ENCODE assay signal across 7 cellular contexts in the genomic region with DNA sequence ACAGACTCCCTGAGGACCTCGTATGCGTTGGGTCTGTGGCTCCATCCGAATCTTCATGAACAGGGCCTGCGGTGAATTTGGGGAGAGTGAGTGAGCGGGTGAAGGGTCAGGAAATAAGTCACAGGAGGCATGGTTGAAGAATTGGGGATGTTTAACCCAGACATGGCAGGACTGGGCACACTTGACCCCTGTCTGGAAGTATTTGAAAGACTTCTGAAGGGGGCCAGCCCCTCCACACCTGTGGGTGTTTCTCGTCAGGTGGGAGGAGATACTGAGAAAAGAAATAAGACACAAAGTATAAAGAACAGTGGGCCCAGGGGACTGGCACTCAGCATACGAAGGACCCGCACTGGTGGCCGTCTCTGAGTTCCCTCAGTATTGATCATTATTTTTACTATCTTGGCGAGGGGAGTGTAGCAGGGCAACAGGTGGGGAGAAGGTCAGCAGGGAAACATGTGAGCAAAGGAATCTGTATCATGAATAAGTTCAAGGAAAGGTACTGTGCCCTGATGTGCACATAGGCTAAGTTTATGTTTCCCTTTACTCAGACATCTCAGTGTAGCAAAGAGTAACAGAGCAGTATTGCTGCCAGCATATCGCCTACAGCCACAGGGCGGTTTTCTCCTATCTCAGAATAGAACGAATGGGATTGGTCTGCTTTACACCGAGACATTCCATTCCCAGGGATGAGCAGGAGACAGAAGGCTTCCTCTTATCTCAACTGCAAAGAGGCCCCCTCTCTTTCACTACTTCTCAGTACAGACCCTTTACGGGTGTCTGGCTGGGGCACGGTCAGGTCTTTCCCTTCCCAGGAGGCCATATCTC. TPM values are rescaled to one million over a fixed set of nuclear protein-coding genes. Genes with fewer than 3 reads are reported as not detected.
A peak's percentile ranks its signal among the peaks of the same experiment; 100 is the strongest.
DNase-seq lines count a peak whose midpoint lies in the region; ATAC-seq and TF ChIP-seq lines count a peak whose summit lies in the region.

No MANE protein-coding gene starts in this region.

- H3K9me3 ChIP-seq in right atrium auricular region: no peaks in the 10 kb centered on the region

- no peaks in the 10 kb centered on the region for H3K27me3 ChIP-seq in right atrium auricular region

- CTCF ChIA-PET in activated CD4-positive, alpha-beta memory T cell treated with anti-CD3 and anti-CD28 coated beads for 36 hours (lab: Charles Lee): interaction anchor here (1.0 to 3.5 kb wide), 4 partner anchors 14 to 75 kb away, joined by 4 to 23 read pairs (median 6); no protein-coding TSS in a partner anchor

- POLR2A ChIA-PET in activated CD4-positive, alpha-beta memory T cell treated with anti-CD3 and anti-CD28 coated beads for 36 hours (lab: Charles Lee): interaction anchor here (1.2 to 1.9 kb wide), 3 partner anchors 20 to 38 kb away, joined by 5 to 13 read pairs (median 8); partner anchors contain the start of gene PFKFB3

- H3K36me3 Mint-ChIP-seq in activated CD4-positive, alpha-beta memory T cell treated with anti-CD3 and anti-CD28 coated beads for 36 hours: peaks cover 20% of the 10 kb centered on the region
- peaks cover 6% of the 10 kb centered on the region for H3K36me3 Mint-ChIP-seq in stimulated activated memory B cell treated with anti-CD40 and anti-IgM and Interleukin-4, amounts not matched to agents 10 μg/mL and 1 μg/mL and 100 μg/mL, for 72 hours

- H3K27ac ChIP-seq in right atrium auricular region: peak overlapping the region; percentile 97

- peaks cover 65% of the 10 kb centered on the region for H3K4me1 Mint-ChIP-seq in activated CD4-positive, alpha-beta memory T cell treated with anti-CD3 and anti-CD28 coated beads for 36 hours (ENCODE audit: low read depth)
- peaks cover 61% of the 10 kb centered on the region for H3K4me1 Mint-ChIP-seq in stimulated activated memory B cell treated with anti-CD40 and anti-IgM and Interleukin-4, amounts not matched to agents 10 μg/mL and 1 μg/mL and 100 μg/mL, for 72 hours

- DNase-seq in activated CD4-positive, alpha-beta memory T cell treated with anti-CD3 and anti-CD28 coated beads for 36 hours: peak; percentile 35
- DNase-seq in right atrium auricular region (ENCODE audit: low spot score): no peak
- no peak for DNase-seq in NCI-H524 (lab: John Stamatoyannopoulos, UW)

- peak overlapping the region; percentile 80 for H3K4me3 Mint-ChIP-seq in activated CD4-positive, alpha-beta memory T cell treated with anti-CD3 and anti-CD28 coated beads for 36 hours
- peak overlapping the region; percentile 94 for H3K4me3 Mint-ChIP-seq in stimulated activated memory B cell treated with anti-CD40 and anti-IgM and Interleukin-4, amounts not matched to agents 10 μg/mL and 1 μg/mL and 100 μg/mL, for 72 hours

- intact Hi-C loops in activated CD4-positive, alpha-beta memory T cell treated with anti-CD3 and anti-CD28 coated beads for 36 hours (cut with micrococcal nuclease): loop anchor here (2.0 kb wide), 1 partner anchor 38 kb away; the partner anchor contains the start of gene PFKFB3

- peak overlapping the region; percentile 94 for H3K27ac Mint-ChIP-seq in activated CD4-positive, alpha-beta memory T cell treated with anti-CD3 and anti-CD28 coated beads for 36 hours
- peak overlapping the region; percentile 94 for H3K27ac Mint-ChIP-seq in stimulated activated memory B cell treated with anti-CD40 and anti-IgM and Interleukin-4, amounts not matched to agents 10 μg/mL and 1 μg/mL and 100 μg/mL, for 72 hours

- no peaks in the 10 kb centered on the region for H3K27me3 Mint-ChIP-seq in activated CD4-positive, alpha-beta memory T cell treated with anti-CD3 and anti-CD28 coated beads for 36 hours
- no peaks in the 10 kb centered on the region for H3K27me3 Mint-ChIP-seq in stimulated activated memory B cell treated with anti-CD40 and anti-IgM and Interleukin-4, amounts not matched to agents 10 μg/mL and 1 μg/mL and 100 μg/mL, for 72 hours

- H3K36me3 ChIP-seq in right atrium auricular region: no peaks in the 10 kb centered on the region

- ATAC-seq in HG02938 (IDR thresholded peaks at IDR 0.05; ENCODE audit: unreplicated experiment) (peak; percentile 18), GM18502 (IDR thresholded peaks at IDR 0.05; ENCODE audit: poor library complexity, unreplicated experiment) (no peak), GM19351 (IDR thresholded peaks at IDR 0.05; ENCODE audit: unreplicated experiment) (no peak)
- no peak for ATAC-seq in stimulated activated memory B cell treated with anti-CD40 and anti-IgM and Interleukin-4, amounts not matched to agents 10 μg/mL and 1 μg/mL and 100 μg/mL, for 72 hours

- H3K4me1 ChIP-seq in right atrium auricular region: peaks cover 0 to 28% of the 10 kb centered on the region in 2 donors

- no peaks in the 10 kb centered on the region for H3K9me3 Mint-ChIP-seq in activated CD4-positive, alpha-beta memory T cell treated with anti-CD3 and anti-CD28 coated beads for 36 hours
- H3K9me3 Mint-ChIP-seq in stimulated activated memory B cell treated with anti-CD40 and anti-IgM and Interleukin-4, amounts not matched to agents 10 μg/mL and 1 μg/mL and 100 μg/mL, for 72 hours: no peaks in the 10 kb centered on the region

- TF ChIP-seq CTCF in right atrium auricular region (IDR thresholded peaks at IDR 0.05): no peak

- H3K4me3 ChIP-seq in right atrium auricular region: peak overlapping the region; percentile 68 to 84

RNA-seq across cellular contexts. Expression of gene PFKFB3, which starts 38.2 kb away (rescaled TPM):
- 10 to 100 TPM; 70.6 to 76.4 TPM for total RNA-seq in activated CD4-positive, alpha-beta memory T cell treated with anti-CD3 and anti-CD28 coated beads for 36 hours
- total RNA-seq in right atrium auricular region: 10 to 100 TPM in 1 of 2 donors, 1 to 10 TPM in 1; 9.4 to 16.5 TPM

Comparison
In these comparisons a context has a peak if more than half of its experiments do, and no peak if none do; other contexts are left out.
1. RNA of gene PFKFB3, which starts 38.2 kb away (total RNA-seq): 70.6 to 76.4 TPM in activated CD4-positive, alpha-beta memory T cell treated with anti-CD3 and anti-CD28 coated beads for 36 hours; 9.4 to 16.5 TPM in right atrium auricular region; every median in the first group is over 4 times any median in the second.